ENCODE assay signal across 14 cellular contexts in genomic region chr3:123409443-123410148, GRCh38. TPM values are rescaled to one million over a fixed set of nuclear protein-coding genes. Genes with fewer than 3 reads are reported as not detected.
DNase-seq lines count a peak whose midpoint lies in the region; ATAC-seq, FAIRE-seq and TF ChIP-seq lines count a peak whose summit lies in the region.
"Had no signal": no experiment of that assay in that cellular context is flagged by ENCODE, and none has a peak within 500 bp of the region (broad histone marks: within the 10 kb centered on the region; RNA-seq: fewer than 3 reads in every experiment).

No MANE protein-coding gene starts in this region.

- H3F3A ChIP-seq in smooth muscle cell (ENCODE audit: low read depth): no peaks in the 10 kb centered on the region

- H3K9ac ChIP-seq in liver (ENCODE audit: low read depth in 1 of 2, low read length in 2 of 2) (no peak overlapping the region), HepG2 (ENCODE audit: insufficient read depth, low read depth, low read length) (no peak overlapping the region), smooth muscle cell (ENCODE audit: low read depth) (no peak overlapping the region)

- H3K4me1 Mint-ChIP-seq in activated T-helper 2 cell treated with anti-CD3 and anti-CD28 coated beads, Interferon-gamma antibody, Interleukin-2, Interleukin-4, amounts not matched to agents 10 μg/mL and 5 μg/mL and 100 μg/mL, durations not matched to agents 14 hours and 24 hours and 36 hours (ENCODE audit: low read depth): no peaks in the 10 kb centered on the region
- H3K4me1 Mint-ChIP-seq: activated CD4-positive, alpha-beta T cell treated with anti-CD3 and anti-CD28 coated beads, Interleukin-2, amount 10 ng/mL, durations not matched to agents 7 days and 5 days had no signal

- H3K9me3 Mint-ChIP-seq in activated T-helper 2 cell treated with anti-CD3 and anti-CD28 coated beads, Interferon-gamma antibody, Interleukin-2, Interleukin-4, amounts not matched to agents 10 μg/mL and 5 μg/mL and 100 μg/mL, durations not matched to agents 14 hours and 24 hours and 36 hours: no peaks in the 10 kb centered on the region
- H3K9me3 Mint-ChIP-seq: activated CD4-positive, alpha-beta T cell treated with anti-CD3 and anti-CD28 coated beads, Interleukin-2, amount 10 ng/mL, durations not matched to agents 7 days and 5 days; activated T-helper 1 cell treated with anti-CD3 and anti-CD28 coated beads, Interleukin-12 subunit alpha, Interleukin-12 subunit beta, Interleukin-2, Interleukin-4 antibody, amounts not matched to agents 30 ng/mL and 10 ng/mL and 1 ng/mL, durations not matched to agents 14 hours and 24 hours and 36 hours had no signal

- H3K4me1 ChIP-seq in liver (ENCODE audit: control insufficient read depth in 4 of 4, insufficient read depth in 4 of 4, low read length in 3 of 4): peaks cover 10 to 41% (median 27%) of the 10 kb centered on the region in 4 donors
- H3K4me1 ChIP-seq in HepG2 (ENCODE audit: insufficient read depth, low read length): no peaks in the 10 kb centered on the region
- peaks cover 0 to 49% (median 11%) of the 10 kb centered on the region in 4 donors for H3K4me1 ChIP-seq in right lobe of liver
- H3K4me1 ChIP-seq in smooth muscle cell (ENCODE audit: low read depth): peaks cover 13% of the 10 kb centered on the region

- no peak overlapping the region for H2AFZ ChIP-seq in HepG2 (ENCODE audit: low read length)
- H2AFZ ChIP-seq in smooth muscle cell (ENCODE audit: low read depth): no peak overlapping the region

- H3K36me3 Mint-ChIP-seq in activated T-helper 2 cell treated with anti-CD3 and anti-CD28 coated beads, Interferon-gamma antibody, Interleukin-2, Interleukin-4, amounts not matched to agents 10 μg/mL and 5 μg/mL and 100 μg/mL, durations not matched to agents 14 hours and 24 hours and 36 hours (ENCODE audit: low read depth): no peaks in the 10 kb centered on the region

- H3K27me3 ChIP-seq in liver (ENCODE audit: control insufficient read depth in 4 of 4, insufficient read depth in 4 of 4, low read length in 3 of 4) (no peaks in the 10 kb centered on the region), HepG2 (ENCODE audit: control insufficient read depth in 1 of 2, insufficient read depth in 2 of 2, low read length in 2 of 2) (peaks cover 0 to 18% of the 10 kb centered on the region in 2 experiments; a peak in 3 of 5 replicates), right lobe of liver (no peaks in the 10 kb centered on the region), smooth muscle cell (ENCODE audit: low read depth) (peaks cover 5% of the 10 kb centered on the region)
- H3K27me3 ChIP-seq: uterus had no signal

- H3K27ac ChIP-seq in liver (ENCODE audit: low read depth in 1 of 2, low read length in 2 of 2): peak overlapping the region; percentile 73 to 76
- H3K27ac ChIP-seq in HepG2 (ENCODE audit: extremely low read length, insufficient read depth, low read length): no peak overlapping the region
- peak overlapping the region; percentile 58 to 83 (median 60) for H3K27ac ChIP-seq in right lobe of liver
- H3K27ac ChIP-seq in smooth muscle cell (ENCODE audit: low read depth): no peak overlapping the region
- H3K27ac ChIP-seq: skin epidermis had no signal

- no peaks in the 10 kb centered on the region for H3K9me3 ChIP-seq in liver (ENCODE audit: control insufficient read depth in 4 of 4, low read length in 3 of 4)
- no peaks in the 10 kb centered on the region for H3K9me3 ChIP-seq in HepG2 (ENCODE audit: low read length)
- no peaks in the 10 kb centered on the region for H3K9me3 ChIP-seq in right lobe of liver
- no peaks in the 10 kb centered on the region for H3K9me3 ChIP-seq in smooth muscle cell (replicated peaks; ENCODE audit: low read depth)
- H3K9me3 ChIP-seq: uterus had no signal

- in situ Hi-C loops in HepG2 (cut with HindIII; ENCODE audit: extremely low pct_ligation_motif_present, low pct_unique_long_range_greater_than_20kb): no loop called here

- WGBS in liver: 17% methylated on average over 5 of the region's 5 CpGs
- 0% methylated on average over 5 of the region's 5 CpGs for WGBS in HepG2 (ENCODE audit: low lambda C conversion rate)
- 0% methylated on average over 3 of the region's 5 CpGs for WGBS in right lobe of liver (ENCODE audit: insufficient coverage, low coverage, low lambda C conversion rate, missing lambda C conversion rate)
- WGBS in smooth muscle cell (ENCODE audit: low lambda C conversion rate): 67% methylated on average over 5 of the region's 5 CpGs

- ATAC-seq in HepG2: no peak
- ATAC-seq in right lobe of liver: peak; percentile 77 to 84 (median 80)
- no peak for ATAC-seq in HG02885 (IDR thresholded peaks at IDR 0.05; ENCODE audit: poor library complexity, unreplicated experiment)

- H3K27me3 Mint-ChIP-seq in activated T-helper 2 cell treated with anti-CD3 and anti-CD28 coated beads, Interferon-gamma antibody, Interleukin-2, Interleukin-4, amounts not matched to agents 10 μg/mL and 5 μg/mL and 100 μg/mL, durations not matched to agents 14 hours and 24 hours and 36 hours (ENCODE audit: low read depth): peaks cover 3% of the 10 kb centered on the region
- H3K27me3 Mint-ChIP-seq: activated CD4-positive, alpha-beta T cell treated with anti-CD3 and anti-CD28 coated beads, Interleukin-2, amount 10 ng/mL, durations not matched to agents 7 days and 5 days had no signal

- TF ChIP-seq CTCF in liver (IDR thresholded peaks at IDR 0.05; ENCODE audit: low read depth, low read length, missing input control) (no peak), HepG2 (CRISPR knock-in tag; IDR thresholded peaks at IDR 0.05) (no peak), right lobe of liver (IDR thresholded peaks at IDR 0.05) (no peak), smooth muscle cell (IDR thresholded peaks at IDR 0.05; ENCODE audit: borderline replicate concordance, insufficient read depth, poor library complexity, severe bottlenecking) (no peak)

- no peak overlapping the region for H3K27ac Mint-ChIP-seq in activated T-helper 2 cell treated with anti-CD3 and anti-CD28 coated beads, Interferon-gamma antibody, Interleukin-2, Interleukin-4, amounts not matched to agents 10 μg/mL and 5 μg/mL and 100 μg/mL, durations not matched to agents 14 hours and 24 hours and 36 hours
- H3K27ac Mint-ChIP-seq: activated CD4-positive, alpha-beta T cell treated with anti-CD3 and anti-CD28 coated beads, Interleukin-2, amount 10 ng/mL, durations not matched to agents 7 days and 5 days; activated T-helper 1 cell treated with anti-CD3 and anti-CD28 coated beads, Interleukin-12 subunit alpha, Interleukin-12 subunit beta, Interleukin-2, Interleukin-4 antibody, amounts not matched to agents 30 ng/mL and 10 ng/mL and 1 ng/mL, durations not matched to agents 14 hours and 24 hours and 36 hours had no signal

- no TSS peak for BruUV-seq in HepG2 (replicated peaks; lab: Mats Ljungman, UMichigan)

- TF ChIP-seq EP300 in HepG2 (IDR thresholded peaks at IDR 0.05; ENCODE audit: low read depth in 2 of 2, low read length in 2 of 2) (no peak), HepG2 (CRISPR knock-in tag; IDR thresholded peaks at IDR 0.05; ENCODE audit: borderline replicate concordance) (no peak)

- no peaks in the 10 kb centered on the region for H3K79me2 ChIP-seq in HepG2 (ENCODE audit: insufficient read depth, low read length)
- no peaks in the 10 kb centered on the region for H3K79me2 ChIP-seq in smooth muscle cell (ENCODE audit: low read depth)

- H3K4me3 Mint-ChIP-seq in activated T-helper 2 cell treated with anti-CD3 and anti-CD28 coated beads, Interferon-gamma antibody, Interleukin-2, Interleukin-4, amounts not matched to agents 10 μg/mL and 5 μg/mL and 100 μg/mL, durations not matched to agents 14 hours and 24 hours and 36 hours (ENCODE audit: low read depth): no peak overlapping the region
- H3K4me3 Mint-ChIP-seq: activated CD4-positive, alpha-beta T cell treated with anti-CD3 and anti-CD28 coated beads, Interleukin-2, amount 10 ng/mL, durations not matched to agents 7 days and 5 days; activated T-helper 1 cell treated with anti-CD3 and anti-CD28 coated beads, Interleukin-12 subunit alpha, Interleukin-12 subunit beta, Interleukin-2, Interleukin-4 antibody, amounts not matched to agents 30 ng/mL and 10 ng/mL and 1 ng/mL, durations not matched to agents 14 hours and 24 hours and 36 hours had no signal

- no peak for TF ChIP-seq RAD21 in liver (IDR thresholded peaks at IDR 0.05)
- no peak for TF ChIP-seq RAD21 in HepG2 (CRISPR knock-in tag; IDR thresholded peaks at IDR 0.05)

- H3K4me3 ChIP-seq in liver (ENCODE audit: low read depth in 1 of 3, low read length in 3 of 3): no peak overlapping the region
- H3K4me3 ChIP-seq in HepG2 (replicated peaks in 1 of 3; ENCODE audit: insufficient read depth in 1 of 3, low read depth in 2 of 3, low read length in 3 of 3): no peak overlapping the region
- no peak overlapping the region for H3K4me3 ChIP-seq in right lobe of liver
- H3K4me3 ChIP-seq in smooth muscle cell: no peak overlapping the region
- H3K4me3 ChIP-seq: skin epidermis, uterus had no signal

- no peak for DNase-seq in HepG2 (ENCODE audit: low spot score)
- peak; percentile 19 for DNase-seq in SW480 (ENCODE audit: low spot score)
- peak; percentile 62 to 83 (median 81) for DNase-seq in right lobe of liver
- no peak for DNase-seq in NCI-H1694 (lab: John Stamatoyannopoulos, UW)
- DNase-seq in activated T-helper 2 cell treated with anti-CD3 and anti-CD28 coated beads, Interferon-gamma antibody, Interleukin-2, Interleukin-4, amounts not matched to agents 10 μg/mL and 5 μg/mL and 100 μg/mL, durations not matched to agents 14 hours and 24 hours and 36 hours (ENCODE audit: low spot score): no peak
- no peak for DNase-seq in smooth muscle cell (lab: John Stamatoyannopoulos, UW; ENCODE audit: unreplicated experiment)
- DNase-seq: activated CD4-positive, alpha-beta T cell treated with anti-CD3 and anti-CD28 coated beads, Interleukin-2, amount 10 ng/mL, durations not matched to agents 7 days and 5 days; GF-D8; uterus had no signal

- FAIRE-seq in HepG2 (lab: Jason Lieb, UNC): no peak

- CTCF ChIA-PET in HepG2 (lab: Yijun Ruan, JAX; ENCODE audit: low intra/inter-chr PET ratio, low total read pairs): no interaction called here

- H3K4me2 ChIP-seq in HepG2 (ENCODE audit: low read depth, low read length) (no peak overlapping the region), smooth muscle cell (no peak overlapping the region)

- no peak for TF ChIP-seq POLR2A in HepG2 (IDR thresholded peaks at IDR 0.05; ENCODE audit: insufficient read depth in 1 of 2, low read depth in 2 of 2, low read length in 2 of 2)
- TF ChIP-seq POLR2A in right lobe of liver (IDR thresholded peaks at IDR 0.05): no peak

- no peaks in the 10 kb centered on the region for H4K20me1 ChIP-seq in HepG2 (ENCODE audit: insufficient read depth, low read length)
- no peaks in the 10 kb centered on the region for H4K20me1 ChIP-seq in smooth muscle cell (ENCODE audit: low read depth)

- POLR2A ChIA-PET in HepG2 (lab: Yijun Ruan, JAX): no interaction called here

- intact Hi-C loops in HepG2 (cut with micrococcal nuclease; ENCODE audit: unreplicated experiment) (no loop called here), right lobe of liver (cut with DNase I) (no loop called here)
- intact Hi-C loops in activated T-helper 2 cell treated with anti-CD3 and anti-CD28 coated beads, Interferon-gamma antibody, Interleukin-2, Interleukin-4, amounts not matched to agents 10 μg/mL and 5 μg/mL and 100 μg/mL, durations not matched to agents 14 hours and 24 hours and 36 hours (cut with micrococcal nuclease): no loop called here

- H3K36me3 ChIP-seq in liver (ENCODE audit: control insufficient read depth in 4 of 4, insufficient read depth in 3 of 4, low read depth in 1 of 4, low read length in 3 of 4) (no peaks in the 10 kb centered on the region), HepG2 (replicated peaks in 1 of 2; ENCODE audit: control insufficient read depth in 1 of 2, insufficient read depth in 2 of 2, low read length in 2 of 2) (no peaks in the 10 kb centered on the region), right lobe of liver (no peaks in the 10 kb centered on the region), smooth muscle cell (ENCODE audit: low read depth) (no peaks in the 10 kb centered on the region)
- H3K36me3 ChIP-seq: uterus had no signal

RNA-seq across cellular contexts. Expression of gene ADCY5, which starts 39.3 kb away (rescaled TPM):
- total RNA-seq in liver: 1 to 10 TPM; 3.1 to 6.6 TPM
- 1 to 10 TPM in 1 of 2 donors, under 1 TPM in 1; 0.74 to 2.7 TPM for polyA plus RNA-seq in liver
- total RNA-seq in HepG2 (2016; rRNA removed; fragmentation: Illumina TruSeq; extraction: Trizol): not detected in 2 replicates
- not detected in 2 replicates for total RNA-seq in HepG2 (2016; cell fraction: cytosol; rRNA removed; fragmentation: Illumina TruSeq; extraction: Trizol; ENCODE audit: low read depth)
- not detected in 2 replicates for total RNA-seq in HepG2 (2016; cell fraction: insoluble cytoplasmic fraction; rRNA removed; fragmentation: Illumina TruSeq; extraction: Trizol)
- total RNA-seq in HepG2 (2016; cell fraction: membrane; rRNA removed; fragmentation: Illumina TruSeq; extraction: Trizol): not detected in 2 replicates
- total RNA-seq in HepG2 (2016; cell fraction: nucleus; rRNA removed; fragmentation: Illumina TruSeq; extraction: Trizol): not detected in 2 replicates
- polyA plus RNA-seq in HepG2 (2011; rRNA removed): not detected in 2 replicates
- polyA plus RNA-seq in HepG2 (2011; cell fraction: cytosol; rRNA removed): not detected in 2 replicates
- 0.12 TPM in 1 of 2 replicates, not detected in the other for polyA plus RNA-seq in HepG2 (2011; cell fraction: nucleus; rRNA removed)
- polyA plus RNA-seq in HepG2 (2012): 0.04 and 0.05 TPM in 2 replicates
- polyA plus RNA-seq in HepG2 (2016; cell fraction: cytosol; fragmentation: Illumina TruSeq; extraction: Trizol; ENCODE audit: low read depth): not detected in 2 replicates
- polyA plus RNA-seq in HepG2 (2016; cell fraction: insoluble cytoplasmic fraction; fragmentation: Illumina TruSeq; extraction: Trizol; ENCODE audit: low read depth): 0.17 TPM in 1 of 2 replicates, not detected in the other
- not detected in 2 replicates for polyA plus RNA-seq in HepG2 (2016; cell fraction: membrane; fragmentation: Illumina TruSeq; extraction: Trizol; ENCODE audit: low read depth)
- polyA plus RNA-seq in HepG2 (2016; cell fraction: nucleus; fragmentation: Illumina TruSeq; extraction: Trizol; ENCODE audit: insufficient read depth, low read depth): not detected in 2 replicates
- 0.82 TPM in 1 of 2 replicates, not detected in the other for polyA minus RNA-seq in HepG2 (2011; rRNA and poly(A)+ RNA removed; ENCODE audit: low replicate concordance)
- not detected in 2 replicates for polyA minus RNA-seq in HepG2 (2011; cell fraction: cytosol; rRNA and poly(A)+ RNA removed)
- not detected in 2 replicates for polyA minus RNA-seq in HepG2 (2011; cell fraction: nucleus; rRNA and poly(A)+ RNA removed)
- total RNA-seq in right lobe of liver: 1 to 10 TPM; 1.9 to 3.7 (median 2.7) TPM
- total RNA-seq in activated T-helper 2 cell treated with anti-CD3 and anti-CD28 coated beads, Interferon-gamma antibody, Interleukin-2, Interleukin-4, amounts not matched to agents 10 μg/mL and 5 μg/mL and 100 μg/mL, durations not matched to agents 14 hours and 24 hours and 36 hours: not detected in 2 replicates
- total RNA-seq in smooth muscle cell: 0.22 and 0.58 TPM in 2 replicates
- polyA plus RNA-seq in smooth muscle cell: 0.11 and 0.50 TPM in 2 replicates
- total RNA-seq: activated CD4-positive, alpha-beta T cell treated with anti-CD3 and anti-CD28 coated beads, Interleukin-2, amount 10 ng/mL, durations not matched to agents 7 days and 5 days; activated T-helper 1 cell treated with anti-CD3 and anti-CD28 coated beads, Interleukin-12 subunit alpha, Interleukin-12 subunit beta, Interleukin-2, Interleukin-4 antibody, amounts not matched to agents 30 ng/mL and 10 ng/mL and 1 ng/mL, durations not matched to agents 14 hours and 24 hours and 36 hours; MCF 10A had no signal

Comparison
In these comparisons a context has a peak if more than half of its experiments do, and no peak if none do; other contexts are left out.
1. H3K27ac ChIP-seq: peak in liver (2 of 2) and right lobe of liver (3 of 3); none in HepG2 (single experiment) and smooth muscle cell (single experiment).
2. ATAC-seq: peak in right lobe of liver (4 of 4); none in HepG2 (single experiment) and HG02885 (single experiment).
3. DNase-seq: peak in SW480 (single experiment) and right lobe of liver (3 of 3); none in HepG2 (single experiment), NCI-H1694 (single experiment), activated T-helper 2 cell treated with anti-CD3 and anti-CD28 coated beads, Interferon-gamma antibody, Interleukin-2, Interleukin-4, amounts not matched to agents 10 μg/mL and 5 μg/mL and 100 μg/mL, durations not matched to agents 14 hours and 24 hours and 36 hours (single experiment) and smooth muscle cell (single experiment).